In genomic region chr11:44286268-44286880, GRCh38 we compare ENCODE assay signal across 8 cellular contexts. TPM values are rescaled to one million over a fixed set of nuclear protein-coding genes. Genes with fewer than 3 reads are reported as not detected.
DNase-seq lines count a peak whose midpoint lies in the region; ATAC-seq and TF ChIP-seq lines count a peak whose summit lies in the region.

No MANE protein-coding gene starts in this region.

- H3K9me3 Mint-ChIP-seq in activated naive CD4-positive, alpha-beta T cell treated with anti-CD3 and anti-CD28 coated beads, Interleukin-2, amount 50 U/mL, for 72 hours, result no peaks in the 10 kb centered on the region

- TF ChIP-seq CTCF in right atrium auricular region (IDR thresholded peaks at IDR 0.05), result peak; percentile 94

- ATAC-seq in Right ventricle myocardium inferior (peak; percentile 49), HG02885 (IDR thresholded peaks at IDR 0.05; ENCODE audit: poor library complexity, unreplicated experiment) (no peak)
- ATAC-seq in activated naive CD4-positive, alpha-beta T cell treated with anti-CD3 and anti-CD28 coated beads, Interleukin-2, amount 50 U/mL, for 72 hours, result peak; percentile 69 to 71

- no peaks in the 10 kb centered on the region for H3K9me3 ChIP-seq in right atrium auricular region

- H3K4me3 ChIP-seq in right atrium auricular region, result no peak overlapping the region

- H3K36me3 Mint-ChIP-seq in activated naive CD4-positive, alpha-beta T cell treated with anti-CD3 and anti-CD28 coated beads, Interleukin-2, amount 50 U/mL, for 72 hours, result no peaks in the 10 kb centered on the region

- intact Hi-C loops in Right ventricle myocardium inferior (cut with DNase I), result loop anchor here (1.0 to 5.0 kb wide), 3 partner anchors 154 to 252 kb away; no protein-coding TSS in a partner anchor
- intact Hi-C loops in cardiac septum (cut with DNase I), result loop anchor here (1.0 to 5.0 kb wide), 4 partner anchors 154 to 252 kb away; no protein-coding TSS in a partner anchor

- no peak overlapping the region for H3K27ac Mint-ChIP-seq in activated naive CD4-positive, alpha-beta T cell treated with anti-CD3 and anti-CD28 coated beads, Interleukin-2, amount 50 U/mL, for 72 hours

- no peaks in the 10 kb centered on the region for H3K4me1 ChIP-seq in right atrium auricular region

- DNase-seq in Right ventricle myocardium inferior (ENCODE audit: missing footprints), result no peak
- no peak for DNase-seq in cardiac septum (ENCODE audit: low spot score)
- DNase-seq in LoVo (ENCODE audit: low spot score), result peak; percentile 58
- DNase-seq in SK-N-DZ (ENCODE audit: low spot score), result peak; percentile 42
- peak in 1 of 2 donors; percentile 70 for DNase-seq in activated naive CD4-positive, alpha-beta T cell treated with anti-CD3 and anti-CD28 coated beads, Interleukin-2, amount 50 U/mL, for 72 hours (ENCODE audit: low spot score in 2 of 2)
- DNase-seq in right atrium auricular region (ENCODE audit: low spot score), result no peak
- peak; percentile 34 to 64 (median 42) for DNase-seq in stimulated activated CD4-positive, alpha-beta T cell treated with anti-CD3 and anti-CD28 coated beads, Interleukin-12 subunit alpha, Interleukin-12 subunit beta, amount 100 ng/mL, for 48 hours (ENCODE audit: low read depth in 2 of 3, low spot score in 1 of 3)

- H3K27ac ChIP-seq in right atrium auricular region, result no peak overlapping the region

- H3K27me3 ChIP-seq in right atrium auricular region, result no peaks in the 10 kb centered on the region

- no peaks in the 10 kb centered on the region for H3K36me3 ChIP-seq in right atrium auricular region

RNA-seq across cellular contexts. Expression of gene ALX4, which starts 23.6 kb away (rescaled TPM):
- 0.05 TPM for total RNA-seq in Right ventricle myocardium inferior
- 0.05 TPM for total RNA-seq in cardiac septum
- not detected in 2 replicates for polyA plus RNA-seq in SK-N-DZ (2014; cell fraction: cytosol; rRNA removed)
- polyA plus RNA-seq in SK-N-DZ (2014; cell fraction: nucleus; rRNA removed), result not detected in 2 replicates
- total RNA-seq in activated naive CD4-positive, alpha-beta T cell treated with anti-CD3 and anti-CD28 coated beads, Interleukin-2, amount 50 U/mL, for 72 hours, result not detected
- under 1 TPM in 1 of 2 donors, not detected in 1; 0.07 TPM for total RNA-seq in right atrium auricular region

Comparison
In these comparisons a context has a peak if more than half of its experiments do, and no peak if none do; other contexts are left out.
1. DNase-seq: peak in LoVo (single experiment), SK-N-DZ (single experiment) and stimulated activated CD4-positive, alpha-beta T cell treated with anti-CD3 and anti-CD28 coated beads, Interleukin-12 subunit alpha, Interleukin-12 subunit beta, amount 100 ng/mL, for 48 hours (3 of 3); none in Right ventricle myocardium inferior (single experiment), cardiac septum (single experiment) and right atrium auricular region (single experiment).